8 cellular contexts compared by ENCODE assay signal in genomic region chr1:154607748-154608521, GRCh38. TPM values are rescaled to one million over a fixed set of nuclear protein-coding genes. Genes with fewer than 3 reads are reported as not detected.
DNase-seq lines count a peak whose midpoint lies in the region; ATAC-seq, FAIRE-seq and TF ChIP-seq lines count a peak whose summit lies in the region.

ADAR (minus strand) TSS chr1:154608186; CDS start chr1:154608006, 180 bp downstream.

- ATAC-seq in HG03097 (IDR thresholded peaks at IDR 0.05; ENCODE audit: low FRiP score, unreplicated experiment), result peak; percentile 54

- peak within 1 kb of the TSS; percentile 99 for H3K4me3 ChIP-seq in kidney (ENCODE audit: low read length in 2 of 2)

- H3K4me1 ChIP-seq in kidney (ENCODE audit: control insufficient read depth in 1 of 2, insufficient read depth in 1 of 2, low read depth in 1 of 2, low read length in 2 of 2), result peaks cover 12 to 16% of the 10 kb centered on the region in 2 donors

- peak; percentile 73 for TF ChIP-seq POLR2A in GM18526 (IDR thresholded peaks at IDR 0.05; ENCODE audit: extremely low read depth, insufficient read length)

- H3K27ac ChIP-seq in kidney (ENCODE audit: low read depth in 2 of 2, low read length in 2 of 2), result peak within 1 kb of the TSS; percentile 96 to 98

- intact Hi-C loops in kidney (cut with DNase I), result no loop called here

- H3K36me3 ChIP-seq in kidney (ENCODE audit: control insufficient read depth in 1 of 2, insufficient read depth in 2 of 2, low read length in 2 of 2), result no peaks in the 10 kb centered on the region

- DNase-seq in NCI-H2196 treated with DMSO at 0.1 percent for 48 hours (lab: John Stamatoyannopoulos, UW; ENCODE audit: unreplicated experiment), result peak; percentile 80
- DNase-seq in activated CD4-positive, CD25-positive, alpha-beta regulatory T cell treated with anti-CD3 and anti-CD28 coated beads, Interleukin-2, amount 50 U/mL, for 16 hours (ENCODE audit: low read depth, low spot score), result peak; percentile 87
- DNase-seq in central memory CD4-positive, alpha-beta T cell, result peak; percentile 93
- DNase-seq in kidney, result peak; percentile 96
- DNase-seq in stimulated activated CD4-positive, alpha-beta T cell treated with anti-CD3 and anti-CD28 coated beads, Interleukin-15, amount 100 ng/mL, for 1 hour (ENCODE audit: low read depth in 1 of 2, low spot score in 1 of 2), result peak; percentile 77 to 78

- H3K9me3 ChIP-seq in kidney (ENCODE audit: control insufficient read depth in 1 of 2, low read length in 2 of 2), result no peaks in the 10 kb centered on the region

- TF ChIP-seq CTCF in kidney (IDR thresholded peaks at IDR 0.05; ENCODE audit: borderline replicate concordance, extremely low read depth, insufficient read depth), result no peak

- peak within 1 kb of the TSS; percentile 66 to 95 for H3K9ac ChIP-seq in kidney (ENCODE audit: low read length in 2 of 2)

- FAIRE-seq in A204.1 (lab: Jason Lieb, UNC) (peak; percentile 52), kidney (lab: Jason Lieb, UNC) (no peak)

RNA-seq across cellular contexts. Expression of gene ADAR, which starts in this region (rescaled TPM):
- total RNA-seq in kidney, result 154 TPM
- polyA plus RNA-seq in kidney (ENCODE audit: insufficient read depth, low read depth, low replicate concordance), result 40.3 TPM

Comparison
In these comparisons a context has a peak if more than half of its experiments do, and no peak if none do; other contexts are left out.
1. Peak in every context shown above with its lines: DNase-seq, ATAC-seq, H3K4me3 ChIP-seq and H3K27ac ChIP-seq.